In the genomic region with DNA sequence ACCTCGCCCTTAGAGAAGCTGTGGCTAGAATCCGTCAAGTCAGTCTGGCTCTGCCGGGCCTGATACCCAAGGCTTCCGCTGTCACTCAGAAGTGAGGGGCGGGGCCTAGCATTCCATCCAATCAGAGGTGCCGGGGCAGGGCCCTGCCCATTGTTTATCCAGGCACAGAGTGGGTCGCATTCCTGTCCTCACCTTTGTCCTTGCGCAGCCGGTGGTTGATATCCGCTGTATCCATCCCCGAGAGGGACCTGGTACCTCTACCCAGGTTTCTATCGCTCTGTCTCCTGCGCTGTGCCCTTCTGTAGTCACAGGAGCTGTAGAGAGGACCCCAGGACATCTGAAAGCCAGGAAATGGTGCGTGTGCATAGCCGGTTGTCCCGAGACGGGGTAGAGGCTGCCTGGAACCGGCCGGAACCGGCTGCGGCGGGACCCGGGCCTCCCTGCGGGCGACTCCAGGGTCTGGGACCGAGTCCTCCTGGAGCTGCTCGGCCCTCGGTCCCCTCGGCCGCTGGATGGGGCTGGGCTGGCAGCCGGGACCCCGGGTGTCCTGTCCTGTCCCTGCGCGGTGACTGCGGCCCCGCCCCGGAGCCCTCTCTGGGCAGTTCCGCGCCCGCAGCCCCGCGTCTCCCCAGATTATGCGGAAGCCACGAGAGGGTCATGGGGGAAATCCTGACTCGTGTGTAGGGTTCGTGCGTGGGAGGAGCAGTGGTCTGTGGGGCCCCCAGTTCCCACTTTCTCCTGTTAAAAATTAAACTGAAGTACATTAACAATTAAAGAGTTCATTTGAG, we compare ENCODE assay signal across 8 cellular contexts. TPM values are rescaled to one million over a fixed set of nuclear protein-coding genes. Genes with fewer than 3 reads are reported as not detected.
DNase-seq lines count a peak whose midpoint lies in the region; ATAC-seq and TF ChIP-seq lines count a peak whose summit lies in the region.

A gene (plus strand): TSS at position 183 of the 788 bp plus-strand sequence. CDS start 169 bp downstream, at position 352.

- peaks cover 37% of the 10 kb centered on the region for H3K9me3 Mint-ChIP-seq in endodermal cell

- peaks cover 4% of the 10 kb centered on the region for H3K4me1 ChIP-seq in endodermal cell (ENCODE audit: control insufficient read depth, insufficient read depth, low read length)

- 0 to 1% methylated on average over 30 to 47 of the region's 47 CpGs for WGBS in endodermal cell (ENCODE audit: insufficient coverage in 1 of 2, insufficient read length in 1 of 2), 2 experiments

- DNase-seq in AG08395 (ENCODE audit: low spot score) (peak; percentile 93), NOMO-1 treated with DMSO at 0.1 percent for 48 hours (lab: John Stamatoyannopoulos, UW; ENCODE audit: unreplicated experiment) (peak; percentile 72), endodermal cell (peak; percentile 98), mesenteric fat pad (ENCODE audit: low spot score) (peak; percentile 95)
- DNase-seq in activated CD8-positive, alpha-beta memory T cell treated with anti-CD3 and anti-CD28 coated beads, Interleukin-2, amount 50 U/mL, for 24 hours (ENCODE audit: extremely low read depth) = peak; percentile 79
- peak; percentile 70 for DNase-seq in stimulated activated CD8-positive, alpha-beta memory T cell treated with anti-CD3 and anti-CD28 coated beads, Interleukin-12 subunit alpha, Interleukin-12 subunit beta, amount 100 ng/mL, for 4 hours (ENCODE audit: low read depth)

- peaks cover 18% of the 10 kb centered on the region for H3K27me3 Mint-ChIP-seq in endodermal cell (ENCODE audit: insufficient read depth)

- H3K27me3 ChIP-seq in endodermal cell (ENCODE audit: control insufficient read depth, insufficient read depth, low read length, poor library complexity, severe bottlenecking) = no peaks in the 10 kb centered on the region

- peak within 1 kb of the TSS; percentile 65 for H3K9ac ChIP-seq in endodermal cell (ENCODE audit: extremely low read depth, low read length, poor library complexity, severe bottlenecking)

- H3K36me3 Mint-ChIP-seq in endodermal cell (ENCODE audit: low read depth) = peaks cover 22% of the 10 kb centered on the region

- no peaks in the 10 kb centered on the region for H3K9me3 ChIP-seq in endodermal cell (ENCODE audit: control insufficient read depth, low read length)

- no peaks in the 10 kb centered on the region for H3K36me3 ChIP-seq in endodermal cell (ENCODE audit: control insufficient read depth, insufficient read depth, low read length)

- TF ChIP-seq CTCF in endodermal cell (conservative IDR thresholded peaks at IDR 0.05) = no peak

- peak within 1 kb of the TSS; percentile 88 for H3K4me3 ChIP-seq in endodermal cell (ENCODE audit: low read length)

- H3K4me1 Mint-ChIP-seq in endodermal cell = peaks cover 17% of the 10 kb centered on the region

- H3K27ac Mint-ChIP-seq in endodermal cell = peak within 1 kb of the TSS; percentile 89

- peak within 1 kb of the TSS; percentile 70 for H3K27ac ChIP-seq in endodermal cell (ENCODE audit: low read depth, low read length)

- peak within 1 kb of the TSS; percentile 66 for H3K4me3 Mint-ChIP-seq in endodermal cell

- ATAC-seq in GM19025 (IDR thresholded peaks at IDR 0.05; ENCODE audit: low read depth, unreplicated experiment) = peak; percentile 86
- peak; percentile 81 for ATAC-seq in HG03378 (IDR thresholded peaks at IDR 0.05; ENCODE audit: unreplicated experiment)

RNA-seq across cellular contexts. Expression of the gene that starts here (rescaled TPM):
- total RNA-seq in endodermal cell (1 to 10 TPM; 4.4 to 5.0 TPM), mesenteric fat pad (0.87 TPM)
- polyA plus RNA-seq in endodermal cell (2013, experiment 1 of 2) = 2.4 TPM
- polyA plus RNA-seq in endodermal cell (2013, experiment 2 of 2) = 2.1 TPM

Comparison
In these comparisons a context has a peak if more than half of its experiments do, and no peak if none do; other contexts are left out.
1. Peak in every context shown above with its lines: DNase-seq, ATAC-seq, H3K4me3 ChIP-seq and H3K27ac ChIP-seq.
2. Peak in DNase-seq in mesenteric fat pad; RNA of the gene not detected or under 1 TPM.